In genomic region chr13:41546372-41547252, GRCh38 we compare ENCODE assay signal across 11 cellular contexts.
DNase-seq lines count a peak whose midpoint lies in the region; ATAC-seq and TF ChIP-seq lines count a peak whose summit lies in the region.
"Had no signal": no experiment of that assay in that cellular context is flagged by ENCODE, and none has a peak within 500 bp of the region (broad histone marks: within the 10 kb centered on the region; RNA-seq: fewer than 3 reads in every experiment).

No MANE protein-coding gene starts in this region.

- H3K4me1 ChIP-seq in breast epithelium: no peaks in the 10 kb centered on the region
- no peaks in the 10 kb centered on the region for H3K4me1 ChIP-seq in A673 (ENCODE audit: insufficient read depth, low read length, poor library complexity, severe bottlenecking)

- peaks cover 8% of the 10 kb centered on the region for H3K9me3 Mint-ChIP-seq in nephron
- H3K9me3 Mint-ChIP-seq: naive thymus-derived CD8-positive, alpha-beta T cell had no signal

- peak overlapping the region in 2 of 3 experiments; percentile 49 to 54 for H3K27ac Mint-ChIP-seq in nephron
- H3K27ac Mint-ChIP-seq: naive thymus-derived CD8-positive, alpha-beta T cell had no signal

- no peak for TF ChIP-seq POLR2A in breast epithelium (IDR thresholded peaks at IDR 0.05)

- H3K27ac ChIP-seq in breast epithelium: peak overlapping the region; percentile 31 to 62
- H3K27ac ChIP-seq in A673 (ENCODE audit: low read depth, low read length, poor library complexity, severe bottlenecking): no peak overlapping the region

- BruUV-seq in A673 (replicated peaks; lab: Mats Ljungman, UMichigan): no TSS peak

- H3K36me3 ChIP-seq in breast epithelium (no peaks in the 10 kb centered on the region), A673 (ENCODE audit: insufficient read depth, low read length, poor library complexity, severe bottlenecking) (no peaks in the 10 kb centered on the region)

- peaks cover 27% of the 10 kb centered on the region for H3K4me1 Mint-ChIP-seq in nephron

- H3K4me3 Mint-ChIP-seq in nephron: no peak overlapping the region
- H3K4me3 Mint-ChIP-seq: naive thymus-derived CD8-positive, alpha-beta T cell had no signal

- H3K27me3 Mint-ChIP-seq in nephron (ENCODE audit: low read depth): peaks cover 12% of the 10 kb centered on the region

- H3K9me3 ChIP-seq in breast epithelium (no peaks in the 10 kb centered on the region), A673 (ENCODE audit: low read depth, low read length, poor library complexity, severe bottlenecking) (no peaks in the 10 kb centered on the region)

- POLR2A ChIA-PET in A673 (lab: Charles Lee; ENCODE audit: low non-redundant PET): no interaction called here

- H3K36me3 Mint-ChIP-seq in nephron (ENCODE audit: low read depth): peaks cover 4% of the 10 kb centered on the region
- H3K36me3 Mint-ChIP-seq: naive thymus-derived CD8-positive, alpha-beta T cell had no signal

- CTCF ChIA-PET in A673 (lab: Charles Lee): no interaction called here

- H3K4me3 ChIP-seq in breast epithelium (no peak overlapping the region), A673 (ENCODE audit: low read depth, low read length, poor library complexity, severe bottlenecking) (no peak overlapping the region)

- ATAC-seq in HG02571 (IDR thresholded peaks at IDR 0.05; ENCODE audit: unreplicated experiment): no peak
- ATAC-seq: naive thymus-derived CD8-positive, alpha-beta T cell had no signal

- H3K27me3 ChIP-seq in breast epithelium (no peaks in the 10 kb centered on the region), A673 (replicated peaks; ENCODE audit: insufficient read depth, low read depth, low read length, poor library complexity) (no peaks in the 10 kb centered on the region)

- TF ChIP-seq CTCF in breast epithelium (IDR thresholded peaks at IDR 0.05) (no peak), nephron (IDR thresholded peaks at IDR 0.05; ENCODE audit: unreplicated experiment in 3 of 3) (no peak), A673 (conservative IDR thresholded peaks at IDR 0.05; ENCODE audit: low read depth, low read length) (no peak)

- DNase-seq in ACHN: peak; percentile 51
- peak; percentile 21 for DNase-seq in HPDE6-E6E7 (ENCODE audit: extremely low spot score)
- DNase-seq in breast epithelium (ENCODE audit: low spot score in 2 of 2): no peak
- no peak for DNase-seq in DMS53 (lab: John Stamatoyannopoulos, UW)
- no peak for DNase-seq in NCI-H1930 (lab: John Stamatoyannopoulos, UW)
- DNase-seq in A673 (ENCODE audit: low spot score): no peak
- DNase-seq: cerebellar nuclear complex; DMS79 treated with DMSO at 0.1 percent for 48 hours; naive thymus-derived CD8-positive, alpha-beta T cell had no signal

- intact Hi-C loops in breast epithelium (cut with DNase I; ENCODE audit: low total_unique reads): no loop called here
- intact Hi-C loops in A673 (cut with micrococcal nuclease; ENCODE audit: unreplicated experiment): no loop called here

- in situ Hi-C loops in ACHN (cut with HindIII; ENCODE audit: low pct_ligation_motif_present, low pct_unique_long_range_greater_than_20kb, low sequenced_read_pairs): no loop called here

Comparison
In these comparisons a context has a peak if more than half of its experiments do, and no peak if none do; other contexts are left out.
1. DNase-seq: peak in ACHN (single experiment) and HPDE6-E6E7 (single experiment); none in breast epithelium (0 of 2), DMS53 (single experiment), NCI-H1930 (0 of 2) and A673 (single experiment).